Comparison of ENCODE assay signal across 22 cellular contexts in the genomic region with DNA sequence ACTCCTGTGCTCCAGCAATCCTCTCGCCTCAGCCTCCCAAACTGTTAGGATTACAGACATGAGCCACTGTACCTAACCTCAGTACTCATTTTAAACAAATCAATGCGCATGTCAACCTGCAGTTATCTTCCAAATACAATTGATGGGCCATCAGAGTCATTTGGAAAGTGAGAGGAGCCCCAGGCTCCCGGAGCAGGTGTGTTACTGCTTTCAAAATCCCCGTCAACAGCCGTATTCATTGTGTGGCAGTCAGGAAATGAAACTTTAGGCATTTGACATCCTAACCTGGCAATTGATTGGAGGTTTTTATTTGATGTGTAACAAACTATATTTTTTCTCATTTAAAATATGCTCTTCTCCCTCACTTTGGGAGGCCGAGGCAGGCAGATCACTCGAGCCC.
"Had no signal": no experiment of that assay in that cellular context is flagged by ENCODE, and none has a peak within 500 bp of the region (broad histone marks: within the 10 kb centered on the region; RNA-seq: fewer than 3 reads in every experiment).

No MANE protein-coding gene starts in this region.

- H3K27ac ChIP-seq: HL-60, KMS-11, RWPE1 had no signal

- FAIRE-seq: HTR-8/SVneo, K562 had no signal

- H3K9ac ChIP-seq: KMS-11, SK-N-SH had no signal

- H3K4me2 ChIP-seq: KMS-11, SK-N-SH had no signal

- H3K9me3 ChIP-seq: SK-N-SH had no signal

- DNase-seq: Kasumi-1, MM.1S, NCI-H1092 treated with DMSO at 0.1 percent for 48 hours, NCI-H1417, NCI-H1436 treated with DMSO at 0.1 percent for 48 hours, NCI-H187, NCI-H2081, NCI-H2107, NCI-H2227 treated with DMSO at 0.1 percent for 48 hours, NCI-H524, NCI-H526 treated with DMSO at 0.1 percent for 48 hours, NCI-H774, PC-3, SHP77, SK-N-SH, T-cell had no signal

- H3K4me3 ChIP-seq: K562 had no signal

- ATAC-seq: K562, Panc1, PC-3, T-cell had no signal
